Comparison of ENCODE assay signal across 16 cellular contexts in the genomic region with DNA sequence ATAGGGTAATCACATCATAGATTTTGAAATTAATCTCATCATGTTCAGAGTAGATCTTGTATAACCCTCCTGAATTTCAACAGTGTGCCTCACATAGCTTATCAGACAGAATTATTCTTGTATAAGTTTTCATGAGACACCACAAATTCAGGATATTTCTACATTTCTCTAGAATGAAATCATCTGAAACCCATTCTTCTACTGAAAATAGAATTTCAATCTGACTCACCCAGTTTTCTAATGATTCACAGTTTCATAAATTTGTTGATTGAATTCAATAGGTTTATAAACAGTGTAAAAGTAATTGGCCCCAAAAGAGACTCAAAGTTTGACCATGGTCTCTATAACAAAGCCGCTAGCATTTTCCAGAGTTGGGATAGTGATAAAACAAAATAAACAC.
DNase-seq lines count a peak whose midpoint lies in the region; ATAC-seq and TF ChIP-seq lines count a peak whose summit lies in the region.
"Had no signal": no experiment of that assay in that cellular context is flagged by ENCODE, and none has a peak within 500 bp of the region (broad histone marks: within the 10 kb centered on the region; RNA-seq: fewer than 3 reads in every experiment).

No MANE protein-coding gene starts in this region.

- H3F3A ChIP-seq in PC-3 (ENCODE audit: low read length, unreplicated experiment) = no peaks in the 10 kb centered on the region

- H3K27ac ChIP-seq in KMS-11 (no peak overlapping the region), PC-3 (ENCODE audit: low read length) (no peak overlapping the region)

- H3K4me3 ChIP-seq in KMS-11 (IDR thresholded peaks at IDR 0.05; ENCODE audit: insufficient read depth, low read depth, low read length) = no peak overlapping the region
- no peak overlapping the region for H3K4me3 ChIP-seq in PC-3 (ENCODE audit: low read length)
- no peak overlapping the region for H3K4me3 ChIP-seq in epithelial cell of esophagus (ENCODE audit: low read length)

- intact Hi-C loops in PC-3 (cut with micrococcal nuclease) = no loop called here

- H3K36me3 ChIP-seq in KMS-11 (ENCODE audit: insufficient read depth) (no peaks in the 10 kb centered on the region), PC-3 (ENCODE audit: low read depth, low read length) (no peaks in the 10 kb centered on the region)

- ATAC-seq in PC-3 (no peak), GM18858 (IDR thresholded peaks at IDR 0.05; ENCODE audit: unreplicated experiment) (no peak), HG02798 (IDR thresholded peaks at IDR 0.05; ENCODE audit: poor library complexity, unreplicated experiment) (no peak)
- ATAC-seq: HepG2 had no signal

- H4K20me1 ChIP-seq in KMS-11 (ENCODE audit: insufficient read depth) (no peaks in the 10 kb centered on the region), PC-3 (ENCODE audit: low read length) (no peaks in the 10 kb centered on the region)

- DNase-seq in PC-3 (peak; percentile 9), epithelial cell of esophagus (ENCODE audit: low read depth) (peak; percentile 2), kidney tubule cell (ENCODE audit: low spot score) (peak; percentile 38), NOMO-1 treated with dmso at 0.1 percent for 144 hours (lab: John Stamatoyannopoulos, UW; ENCODE audit: unreplicated experiment) (no peak), NCI-H2081 treated with DMSO at 0.1 percent for 48 hours (lab: John Stamatoyannopoulos, UW) (no peak)
- DNase-seq: ACHN; C1 segment of cervical spinal cord; Calu3; CD4-positive, alpha-beta T cell; DMS 273 treated with DMSO at 0.1 percent for 48 hours; GOT3; H9 had no signal

- POLR2A ChIA-PET in PC-3 (lab: Charles Lee; ENCODE audit: unreplicated experiment) = no interaction called here

- TF ChIP-seq CTCF in KMS-11 (conservative IDR thresholded peaks at IDR 0.05; ENCODE audit: low read depth, low read length) = no peak
- no peak for TF ChIP-seq CTCF in PC-3 (conservative IDR thresholded peaks at IDR 0.05; ENCODE audit: low read depth, low read length)
- TF ChIP-seq CTCF in epithelial cell of esophagus (IDR thresholded peaks at IDR 0.05; ENCODE audit: insufficient read depth, low read depth, low read length, missing control alignments) = no peak

- H3K9me3 ChIP-seq in PC-3 (ENCODE audit: low read length) = no peaks in the 10 kb centered on the region

- H3K9ac ChIP-seq in KMS-11 = no peak overlapping the region
- H3K9ac ChIP-seq in PC-3 (ENCODE audit: low read length) = no peak overlapping the region

- H3K4me2 ChIP-seq in KMS-11 (peak overlapping the region; percentile 48), PC-3 (ENCODE audit: low read length) (no peak overlapping the region)

- H2AFZ ChIP-seq in KMS-11 (ENCODE audit: low read depth) (no peak overlapping the region), PC-3 (ENCODE audit: low read length) (no peak overlapping the region)

- BruUV-seq in PC-3 (replicated peaks; lab: Mats Ljungman, UMichigan) = no TSS peak

- H3K4me1 ChIP-seq in KMS-11 (ENCODE audit: low read depth, poor library complexity, severe bottlenecking) (peaks cover 21% of the 10 kb centered on the region), PC-3 (ENCODE audit: insufficient read depth, low read length) (no peaks in the 10 kb centered on the region)

- no peaks in the 10 kb centered on the region for H3K9me2 ChIP-seq in PC-3 (replicated peaks; ENCODE audit: low read length)

- CTCF ChIA-PET in PC-3 (lab: Charles Lee) = no interaction called here

- H3K79me2 ChIP-seq in KMS-11 (ENCODE audit: insufficient read depth, low read depth) (no peaks in the 10 kb centered on the region), PC-3 (ENCODE audit: low read length) (no peaks in the 10 kb centered on the region)

- H3K27me3 ChIP-seq in KMS-11 (ENCODE audit: insufficient read depth, low read depth) = no peaks in the 10 kb centered on the region
- no peaks in the 10 kb centered on the region for H3K27me3 ChIP-seq in PC-3 (ENCODE audit: low read length)

Comparison
In these comparisons a context has a peak if more than half of its experiments do, and no peak if none do; other contexts are left out.
1. DNase-seq: peak in PC-3 (single experiment), epithelial cell of esophagus (single experiment) and kidney tubule cell (single experiment); none in NOMO-1 treated with dmso at 0.1 percent for 144 hours (single experiment) and NCI-H2081 treated with DMSO at 0.1 percent for 48 hours (single experiment).